In the genomic region with DNA sequence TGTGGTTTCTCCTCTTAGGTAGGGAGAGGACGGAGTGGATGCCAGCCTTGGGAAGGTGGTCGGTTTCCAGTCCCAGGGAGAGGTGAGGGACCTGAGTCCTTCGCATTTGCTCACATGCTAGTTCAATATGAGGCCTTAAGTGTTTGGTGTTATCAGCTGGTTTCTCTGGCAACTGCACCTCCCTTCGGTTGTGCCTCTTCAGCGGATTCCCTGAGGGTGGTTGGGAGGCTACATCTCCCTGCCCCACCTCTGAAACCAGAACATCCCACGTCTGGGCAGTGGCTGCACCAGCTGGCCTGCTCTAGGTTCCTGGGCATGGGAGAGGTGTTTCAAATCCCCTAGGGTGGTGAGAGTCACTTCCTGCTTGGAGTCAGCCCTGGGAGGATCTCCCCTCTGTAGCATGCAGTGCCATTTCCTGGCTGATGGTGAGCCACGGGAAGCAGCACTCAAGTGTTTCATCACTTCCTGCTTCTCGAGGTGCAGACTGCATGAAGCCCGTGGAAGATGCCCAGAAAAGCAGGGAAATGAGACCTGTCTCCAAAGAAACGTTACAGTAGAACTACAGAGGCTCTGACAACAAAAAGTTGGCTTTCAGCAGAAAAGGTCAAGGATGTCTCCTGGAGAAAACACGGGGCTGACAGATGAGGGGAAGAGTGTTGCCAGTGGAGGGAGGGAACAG, we compare ENCODE assay signal across 1 cellular context.
TF ChIP-seq lines count a peak whose summit lies in the region.

No MANE protein-coding gene starts in this region.

TF ChIP-seq in K562, 482 proteins besides CTCF, POLR2A, EP300 and RAD21 (continued from another document and continues in another):
- TF ChIP-seq PTRF (tag; IDR thresholded peaks at IDR 0.05) (no peak), FOXJ2 (tag; IDR thresholded peaks at IDR 0.05) (peak; percentile 80), CBX2 (IDR thresholded peaks at IDR 0.05; ENCODE audit: insufficient read depth, low read length, poor library complexity, severe bottlenecking) (no peak), PYGO2 (tag; IDR thresholded peaks at IDR 0.05) (no peak), GTF2E2 (tag; IDR thresholded peaks at IDR 0.05) (no peak), GTF2A2 (tag; IDR thresholded peaks at IDR 0.05) (no peak), PPARD (CRISPR knock-in tag; IDR thresholded peaks at IDR 0.05) (no peak), DNMT1 (IDR thresholded peaks at IDR 0.05) (no peak), SRSF1 (IDR thresholded peaks at IDR 0.05; ENCODE audit: low read depth, low read length) (no peak), ELF4 (CRISPR knock-in tag; IDR thresholded peaks at IDR 0.05) (no peak), MYBL2 (IDR thresholded peaks at IDR 0.05; ENCODE audit: low read depth) (no peak), MYBL2 (CRISPR knock-in tag; IDR thresholded peaks at IDR 0.05; ENCODE audit: borderline replicate concordance) (no peak), BHLHE40 (IDR thresholded peaks at IDR 0.05; ENCODE audit: low read length) (no peak), FOXA1 (IDR thresholded peaks at IDR 0.05; ENCODE audit: borderline replicate concordance) (no peak), GTF2F1 (IDR thresholded peaks at IDR 0.05; ENCODE audit: low read depth, low read length) (no peak), HDAC8 (tag; IDR thresholded peaks at IDR 0.05) (peak; percentile 47; the same call in 1 of the 2 replicates), EWSR1 (IDR thresholded peaks at IDR 0.05; ENCODE audit: borderline replicate concordance, low read depth, partially characterized antibody) (no peak), JUND (IDR thresholded peaks at IDR 0.05; ENCODE audit: borderline replicate concordance, low read depth, low read length) (no peak), JUND (tag; IDR thresholded peaks at IDR 0.05; ENCODE audit: borderline replicate concordance, low read depth, low read length) (no peak), NR3C1 (CRISPR knock-in tag; IDR thresholded peaks at IDR 0.05) (no peak), ZNF24 (IDR thresholded peaks at IDR 0.05) (no peak), HMGN3 (IDR thresholded peaks at IDR 0.05; ENCODE audit: borderline replicate concordance, extremely low read depth, insufficient read length, low read depth, low read length) (no peak), TOE1 (IDR thresholded peaks at IDR 0.05; ENCODE audit: borderline replicate concordance) (no peak), TOE1 (CRISPR knock-in tag; IDR thresholded peaks at IDR 0.05; ENCODE audit: borderline replicate concordance, low read depth) (no peak), ESRRB (CRISPR knock-in tag; IDR thresholded peaks at IDR 0.05; ENCODE audit: borderline replicate concordance) (no peak), KLF6 (CRISPR knock-in tag; IDR thresholded peaks at IDR 0.05; ENCODE audit: borderline replicate concordance) (0 out of 2 replicates have a peak, but pooled peaks have one; percentile 20), MYNN (IDR thresholded peaks at IDR 0.05) (no peak), MYNN (CRISPR knock-in tag; IDR thresholded peaks at IDR 0.05) (no peak), ZFP1 (CRISPR knock-in tag; IDR thresholded peaks at IDR 0.05) (no peak)
- TF ChIP-seq, protein P1, sequence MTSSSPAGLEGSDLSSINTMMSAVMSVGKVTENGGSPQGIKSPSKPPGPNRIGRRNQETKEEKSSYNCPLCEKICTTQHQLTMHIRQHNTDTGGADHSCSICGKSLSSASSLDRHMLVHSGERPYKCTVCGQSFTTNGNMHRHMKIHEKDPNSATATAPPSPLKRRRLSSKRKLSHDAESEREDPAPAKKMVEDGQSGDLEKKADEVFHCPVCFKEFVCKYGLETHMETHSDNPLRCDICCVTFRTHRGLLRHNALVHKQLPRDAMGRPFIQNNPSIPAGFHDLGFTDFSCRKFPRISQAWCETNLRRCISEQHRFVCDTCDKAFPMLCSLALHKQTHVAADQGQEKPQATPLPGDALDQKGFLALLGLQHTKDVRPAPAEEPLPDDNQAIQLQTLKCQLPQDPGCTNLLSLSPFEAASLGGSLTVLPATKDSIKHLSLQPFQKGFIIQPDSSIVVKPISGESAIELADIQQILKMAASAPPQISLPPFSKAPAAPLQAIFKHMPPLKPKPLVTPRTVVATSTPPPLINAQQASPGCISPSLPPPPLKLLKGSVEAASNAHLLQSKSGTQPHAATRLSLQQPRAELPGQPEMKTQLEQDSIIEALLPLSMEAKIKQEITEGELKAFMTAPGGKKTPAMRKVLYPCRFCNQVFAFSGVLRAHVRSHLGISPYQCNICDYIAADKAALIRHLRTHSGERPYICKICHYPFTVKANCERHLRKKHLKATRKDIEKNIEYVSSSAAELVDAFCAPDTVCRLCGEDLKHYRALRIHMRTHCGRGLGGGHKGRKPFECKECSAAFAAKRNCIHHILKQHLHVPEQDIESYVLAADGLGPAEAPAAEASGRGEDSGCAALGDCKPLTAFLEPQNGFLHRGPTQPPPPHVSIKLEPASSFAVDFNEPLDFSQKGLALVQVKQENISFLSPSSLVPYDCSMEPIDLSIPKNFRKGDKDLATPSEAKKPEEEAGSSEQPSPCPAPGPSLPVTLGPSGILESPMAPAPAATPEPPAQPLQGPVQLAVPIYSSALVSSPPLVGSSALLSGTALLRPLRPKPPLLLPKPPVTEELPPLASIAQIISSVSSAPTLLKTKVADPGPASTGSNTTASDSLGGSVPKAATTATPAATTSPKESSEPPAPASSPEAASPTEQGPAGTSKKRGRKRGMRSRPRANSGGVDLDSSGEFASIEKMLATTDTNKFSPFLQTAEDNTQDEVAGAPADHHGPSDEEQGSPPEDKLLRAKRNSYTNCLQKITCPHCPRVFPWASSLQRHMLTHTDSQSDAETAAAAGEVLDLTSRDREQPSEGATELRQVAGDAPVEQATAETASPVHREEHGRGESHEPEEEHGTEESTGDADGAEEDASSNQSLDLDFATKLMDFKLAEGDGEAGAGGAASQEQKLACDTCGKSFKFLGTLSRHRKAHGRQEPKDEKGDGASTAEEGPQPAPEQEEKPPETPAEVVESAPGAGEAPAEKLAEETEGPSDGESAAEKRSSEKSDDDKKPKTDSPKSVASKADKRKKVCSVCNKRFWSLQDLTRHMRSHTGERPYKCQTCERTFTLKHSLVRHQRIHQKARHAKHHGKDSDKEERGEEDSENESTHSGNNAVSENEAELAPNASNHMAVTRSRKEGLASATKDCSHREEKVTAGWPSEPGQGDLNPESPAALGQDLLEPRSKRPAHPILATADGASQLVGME (CRISPR knock-in tag; IDR thresholded peaks at IDR 0.05): 0 out of 2 replicates have a peak, but pooled peaks have one; percentile 53
- TF ChIP-seq, protein P2, sequence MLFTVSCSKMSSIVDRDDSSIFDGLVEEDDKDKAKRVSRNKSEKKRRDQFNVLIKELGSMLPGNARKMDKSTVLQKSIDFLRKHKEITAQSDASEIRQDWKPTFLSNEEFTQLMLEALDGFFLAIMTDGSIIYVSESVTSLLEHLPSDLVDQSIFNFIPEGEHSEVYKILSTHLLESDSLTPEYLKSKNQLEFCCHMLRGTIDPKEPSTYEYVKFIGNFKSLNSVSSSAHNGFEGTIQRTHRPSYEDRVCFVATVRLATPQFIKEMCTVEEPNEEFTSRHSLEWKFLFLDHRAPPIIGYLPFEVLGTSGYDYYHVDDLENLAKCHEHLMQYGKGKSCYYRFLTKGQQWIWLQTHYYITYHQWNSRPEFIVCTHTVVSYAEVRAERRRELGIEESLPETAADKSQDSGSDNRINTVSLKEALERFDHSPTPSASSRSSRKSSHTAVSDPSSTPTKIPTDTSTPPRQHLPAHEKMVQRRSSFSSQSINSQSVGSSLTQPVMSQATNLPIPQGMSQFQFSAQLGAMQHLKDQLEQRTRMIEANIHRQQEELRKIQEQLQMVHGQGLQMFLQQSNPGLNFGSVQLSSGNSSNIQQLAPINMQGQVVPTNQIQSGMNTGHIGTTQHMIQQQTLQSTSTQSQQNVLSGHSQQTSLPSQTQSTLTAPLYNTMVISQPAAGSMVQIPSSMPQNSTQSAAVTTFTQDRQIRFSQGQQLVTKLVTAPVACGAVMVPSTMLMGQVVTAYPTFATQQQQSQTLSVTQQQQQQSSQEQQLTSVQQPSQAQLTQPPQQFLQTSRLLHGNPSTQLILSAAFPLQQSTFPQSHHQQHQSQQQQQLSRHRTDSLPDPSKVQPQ (CRISPR knock-in tag; IDR thresholded peaks at IDR 0.05; ENCODE audit: borderline replicate concordance): no peak
- TF ChIP-seq, protein P3, sequence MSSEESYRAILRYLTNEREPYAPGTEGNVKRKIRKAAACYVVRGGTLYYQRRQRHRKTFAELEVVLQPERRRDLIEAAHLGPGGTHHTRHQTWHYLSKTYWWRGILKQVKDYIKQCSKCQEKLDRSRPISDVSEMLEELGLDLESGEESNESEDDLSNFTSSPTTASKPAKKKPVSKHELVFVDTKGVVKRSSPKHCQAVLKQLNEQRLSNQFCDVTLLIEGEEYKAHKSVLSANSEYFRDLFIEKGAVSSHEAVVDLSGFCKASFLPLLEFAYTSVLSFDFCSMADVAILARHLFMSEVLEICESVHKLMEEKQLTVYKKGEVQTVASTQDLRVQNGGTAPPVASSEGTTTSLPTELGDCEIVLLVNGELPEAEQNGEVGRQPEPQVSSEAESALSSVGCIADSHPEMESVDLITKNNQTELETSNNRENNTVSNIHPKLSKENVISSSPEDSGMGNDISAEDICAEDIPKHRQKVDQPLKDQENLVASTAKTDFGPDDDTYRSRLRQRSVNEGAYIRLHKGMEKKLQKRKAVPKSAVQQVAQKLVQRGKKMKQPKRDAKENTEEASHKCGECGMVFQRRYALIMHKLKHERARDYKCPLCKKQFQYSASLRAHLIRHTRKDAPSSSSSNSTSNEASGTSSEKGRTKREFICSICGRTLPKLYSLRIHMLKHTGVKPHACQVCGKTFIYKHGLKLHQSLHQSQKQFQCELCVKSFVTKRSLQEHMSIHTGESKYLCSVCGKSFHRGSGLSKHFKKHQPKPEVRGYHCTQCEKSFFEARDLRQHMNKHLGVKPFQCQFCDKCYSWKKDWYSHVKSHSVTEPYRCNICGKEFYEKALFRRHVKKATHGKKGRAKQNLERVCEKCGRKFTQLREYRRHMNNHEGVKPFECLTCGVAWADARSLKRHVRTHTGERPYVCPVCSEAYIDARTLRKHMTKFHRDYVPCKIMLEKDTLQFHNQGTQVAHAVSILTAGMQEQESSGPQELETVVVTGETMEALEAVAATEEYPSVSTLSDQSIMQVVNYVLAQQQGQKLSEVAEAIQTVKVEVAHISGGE (CRISPR knock-in tag; IDR thresholded peaks at IDR 0.05): no peak
- TF ChIP-seq, protein P4, sequence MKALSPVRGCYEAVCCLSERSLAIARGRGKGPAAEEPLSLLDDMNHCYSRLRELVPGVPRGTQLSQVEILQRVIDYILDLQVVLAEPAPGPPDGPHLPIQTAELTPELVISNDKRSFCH (CRISPR knock-in tag; IDR thresholded peaks at IDR 0.05): no peak
- TF ChIP-seq, protein P4 (tag; IDR thresholded peaks at IDR 0.05): 0 out of 2 replicates have a peak, but pooled peaks have one; percentile 41
- TF ChIP-seq, protein P5, sequence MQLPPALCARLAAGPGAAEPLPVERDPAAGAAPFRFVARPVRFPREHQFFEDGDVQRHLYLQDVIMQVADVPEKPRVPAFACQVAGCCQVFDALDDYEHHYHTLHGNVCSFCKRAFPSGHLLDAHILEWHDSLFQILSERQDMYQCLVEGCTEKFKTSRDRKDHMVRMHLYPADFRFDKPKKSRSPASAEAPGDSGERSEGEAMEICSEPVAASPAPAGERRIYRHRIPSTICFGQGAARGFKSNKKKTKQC (CRISPR knock-in tag; IDR thresholded peaks at IDR 0.05): no peak
- TF ChIP-seq, protein P6, sequence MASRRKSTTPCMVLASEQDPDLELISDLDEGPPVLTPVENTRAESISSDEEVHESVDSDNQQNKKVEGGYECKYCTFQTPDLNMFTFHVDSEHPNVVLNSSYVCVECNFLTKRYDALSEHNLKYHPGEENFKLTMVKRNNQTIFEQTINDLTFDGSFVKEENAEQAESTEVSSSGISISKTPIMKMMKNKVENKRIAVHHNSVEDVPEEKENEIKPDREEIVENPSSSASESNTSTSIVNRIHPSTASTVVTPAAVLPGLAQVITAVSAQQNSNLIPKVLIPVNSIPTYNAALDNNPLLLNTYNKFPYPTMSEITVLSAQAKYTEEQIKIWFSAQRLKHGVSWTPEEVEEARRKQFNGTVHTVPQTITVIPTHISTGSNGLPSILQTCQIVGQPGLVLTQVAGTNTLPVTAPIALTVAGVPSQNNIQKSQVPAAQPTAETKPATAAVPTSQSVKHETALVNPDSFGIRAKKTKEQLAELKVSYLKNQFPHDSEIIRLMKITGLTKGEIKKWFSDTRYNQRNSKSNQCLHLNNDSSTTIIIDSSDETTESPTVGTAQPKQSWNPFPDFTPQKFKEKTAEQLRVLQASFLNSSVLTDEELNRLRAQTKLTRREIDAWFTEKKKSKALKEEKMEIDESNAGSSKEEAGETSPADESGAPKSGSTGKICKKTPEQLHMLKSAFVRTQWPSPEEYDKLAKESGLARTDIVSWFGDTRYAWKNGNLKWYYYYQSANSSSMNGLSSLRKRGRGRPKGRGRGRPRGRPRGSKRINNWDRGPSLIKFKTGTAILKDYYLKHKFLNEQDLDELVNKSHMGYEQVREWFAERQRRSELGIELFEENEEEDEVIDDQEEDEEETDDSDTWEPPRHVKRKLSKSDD (conservative IDR thresholded peaks at IDR 0.05; ENCODE audit: low read length): no peak
- TF ChIP-seq, protein P7, sequence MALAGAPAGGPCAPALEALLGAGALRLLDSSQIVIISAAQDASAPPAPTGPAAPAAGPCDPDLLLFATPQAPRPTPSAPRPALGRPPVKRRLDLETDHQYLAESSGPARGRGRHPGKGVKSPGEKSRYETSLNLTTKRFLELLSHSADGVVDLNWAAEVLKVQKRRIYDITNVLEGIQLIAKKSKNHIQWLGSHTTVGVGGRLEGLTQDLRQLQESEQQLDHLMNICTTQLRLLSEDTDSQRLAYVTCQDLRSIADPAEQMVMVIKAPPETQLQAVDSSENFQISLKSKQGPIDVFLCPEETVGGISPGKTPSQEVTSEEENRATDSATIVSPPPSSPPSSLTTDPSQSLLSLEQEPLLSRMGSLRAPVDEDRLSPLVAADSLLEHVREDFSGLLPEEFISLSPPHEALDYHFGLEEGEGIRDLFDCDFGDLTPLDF (CRISPR knock-in tag; IDR thresholded peaks at IDR 0.05): no peak
- TF ChIP-seq, protein P8, sequence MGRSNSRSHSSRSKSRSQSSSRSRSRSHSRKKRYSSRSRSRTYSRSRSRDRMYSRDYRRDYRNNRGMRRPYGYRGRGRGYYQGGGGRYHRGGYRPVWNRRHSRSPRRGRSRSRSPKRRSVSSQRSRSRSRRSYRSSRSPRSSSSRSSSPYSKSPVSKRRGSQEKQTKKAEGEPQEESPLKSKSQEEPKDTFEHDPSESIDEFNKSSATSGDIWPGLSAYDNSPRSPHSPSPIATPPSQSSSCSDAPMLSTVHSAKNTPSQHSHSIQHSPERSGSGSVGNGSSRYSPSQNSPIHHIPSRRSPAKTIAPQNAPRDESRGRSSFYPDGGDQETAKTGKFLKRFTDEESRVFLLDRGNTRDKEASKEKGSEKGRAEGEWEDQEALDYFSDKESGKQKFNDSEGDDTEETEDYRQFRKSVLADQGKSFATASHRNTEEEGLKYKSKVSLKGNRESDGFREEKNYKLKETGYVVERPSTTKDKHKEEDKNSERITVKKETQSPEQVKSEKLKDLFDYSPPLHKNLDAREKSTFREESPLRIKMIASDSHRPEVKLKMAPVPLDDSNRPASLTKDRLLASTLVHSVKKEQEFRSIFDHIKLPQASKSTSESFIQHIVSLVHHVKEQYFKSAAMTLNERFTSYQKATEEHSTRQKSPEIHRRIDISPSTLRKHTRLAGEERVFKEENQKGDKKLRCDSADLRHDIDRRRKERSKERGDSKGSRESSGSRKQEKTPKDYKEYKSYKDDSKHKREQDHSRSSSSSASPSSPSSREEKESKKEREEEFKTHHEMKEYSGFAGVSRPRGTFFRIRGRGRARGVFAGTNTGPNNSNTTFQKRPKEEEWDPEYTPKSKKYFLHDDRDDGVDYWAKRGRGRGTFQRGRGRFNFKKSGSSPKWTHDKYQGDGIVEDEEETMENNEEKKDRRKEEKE (IDR thresholded peaks at IDR 0.05; ENCODE audit: borderline replicate concordance in 1 of 2, control insufficient read depth in 1 of 2, low read depth in 2 of 2, low read length in 1 of 2): no peak
